7 cellular contexts compared by ENCODE assay signal in genomic region chr16:55752465-55753144, GRCh38.
A peak's percentile ranks its signal among the peaks of the same experiment; 100 is the strongest.
DNase-seq lines count a peak whose midpoint lies in the region; ATAC-seq and TF ChIP-seq lines count a peak whose summit lies in the region.
"Not testable (repeated sequence)": the region's sequence is repeated elsewhere in the genome, so short reads cannot be mapped to it uniquely, and the experiment has no call there.

No MANE protein-coding gene starts in this region.

- ATAC-seq in activated T-helper 17 cell treated with anti-CD3 and anti-CD28 coated beads, Interleukin-2, amount 50 U/mL, for 72 hours (replicated peaks): peak; percentile 34

- peak overlapping the region; percentile 46; the same call in 1 of the 2 replicates for H3K9ac ChIP-seq in KMS-11

- H3K27me3 ChIP-seq in KMS-11 (ENCODE audit: insufficient read depth, low read depth): not testable (repeated sequence)

- peaks cover 21% of the 10 kb centered on the region for H3K4me1 Mint-ChIP-seq in T-helper 2 cell treated with Interferon-gamma antibody and Interleukin-4, amounts not matched to agents 5 μg/mL and 100 μg/mL, for 36 hours (ENCODE audit: low read depth)
- H3K4me1 Mint-ChIP-seq in activated T-helper 17 cell treated with anti-CD3 and anti-CD28 coated beads, Interleukin-2, amount 50 U/mL, for 72 hours: peaks cover 14% of the 10 kb centered on the region

- DNase-seq in DMS153 (lab: John Stamatoyannopoulos, UW) (peak; percentile 40), OCI-M1 (lab: John Stamatoyannopoulos, UW) (peak; percentile 29), dermis blood vessel endothelial cell (peak; percentile 6)
- DNase-seq in T-helper 2 cell treated with Interferon-gamma antibody and Interleukin-4, amounts not matched to agents 5 μg/mL and 100 μg/mL, for 36 hours (ENCODE audit: low spot score): peak; percentile 20

- H3K4me1 ChIP-seq in KMS-11 (ENCODE audit: low read depth, poor library complexity, severe bottlenecking): peaks cover 11% of the 10 kb centered on the region
- not testable (repeated sequence) for H3K4me1 ChIP-seq in mesodermal cell (ENCODE audit: control insufficient read depth, insufficient read depth, low read length, poor library complexity, severe bottlenecking)

- peaks cover 20% of the 10 kb centered on the region for H3K36me3 Mint-ChIP-seq in T-helper 2 cell treated with Interferon-gamma antibody and Interleukin-4, amounts not matched to agents 5 μg/mL and 100 μg/mL, for 36 hours (ENCODE audit: low read depth)
- H3K36me3 Mint-ChIP-seq in activated T-helper 17 cell treated with anti-CD3 and anti-CD28 coated beads, Interleukin-2, amount 50 U/mL, for 72 hours (ENCODE audit: low read depth): not testable (repeated sequence)

- H3K79me2 ChIP-seq in KMS-11 (ENCODE audit: insufficient read depth, low read depth): not testable (repeated sequence)

- WGBS in mesodermal cell (ENCODE audit: insufficient coverage in 2 of 2), 2 experiments: 85 to 92% methylated on average over 3 of the region's 5 CpGs

- H3K36me3 ChIP-seq in KMS-11 (ENCODE audit: insufficient read depth); mesodermal cell (ENCODE audit: control insufficient read depth, insufficient read depth, low read length): not testable (repeated sequence)

- TF ChIP-seq CTCF in KMS-11 (conservative IDR thresholded peaks at IDR 0.05; ENCODE audit: low read depth, low read length): not testable (repeated sequence)

- H3K27me3 Mint-ChIP-seq in T-helper 2 cell treated with Interferon-gamma antibody and Interleukin-4, amounts not matched to agents 5 μg/mL and 100 μg/mL, for 36 hours (ENCODE audit: low read depth); activated T-helper 17 cell treated with anti-CD3 and anti-CD28 coated beads, Interleukin-2, amount 50 U/mL, for 72 hours: not testable (repeated sequence)

- H4K20me1 ChIP-seq in KMS-11 (ENCODE audit: insufficient read depth): not testable (repeated sequence)

- peak overlapping the region; percentile 64; the same call in 1 of the 2 replicates for H2AFZ ChIP-seq in KMS-11 (ENCODE audit: low read depth)

- H3K9me3 Mint-ChIP-seq in T-helper 2 cell treated with Interferon-gamma antibody and Interleukin-4, amounts not matched to agents 5 μg/mL and 100 μg/mL, for 36 hours: peaks cover 42% of the 10 kb centered on the region
- peaks cover 14% of the 10 kb centered on the region for H3K9me3 Mint-ChIP-seq in activated T-helper 17 cell treated with anti-CD3 and anti-CD28 coated beads, Interleukin-2, amount 50 U/mL, for 72 hours

- peak overlapping the region; percentile 88 for H3K27ac ChIP-seq in KMS-11
- peak overlapping the region; percentile 79 for H3K27ac ChIP-seq in mesodermal cell (ENCODE audit: low read depth, low read length, severe bottlenecking)

- peak overlapping the region; percentile 90 for H3K27ac Mint-ChIP-seq in T-helper 2 cell treated with Interferon-gamma antibody and Interleukin-4, amounts not matched to agents 5 μg/mL and 100 μg/mL, for 36 hours
- peak overlapping the region; percentile 82 for H3K27ac Mint-ChIP-seq in activated T-helper 17 cell treated with anti-CD3 and anti-CD28 coated beads, Interleukin-2, amount 50 U/mL, for 72 hours

- H3K4me3 Mint-ChIP-seq in T-helper 2 cell treated with Interferon-gamma antibody and Interleukin-4, amounts not matched to agents 5 μg/mL and 100 μg/mL, for 36 hours: peak overlapping the region; percentile 19
- H3K4me3 Mint-ChIP-seq in activated T-helper 17 cell treated with anti-CD3 and anti-CD28 coated beads, Interleukin-2, amount 50 U/mL, for 72 hours: peak overlapping the region; percentile 50

- H3K4me3 ChIP-seq in KMS-11 (IDR thresholded peaks at IDR 0.05; ENCODE audit: insufficient read depth, low read depth, low read length); mesodermal cell (ENCODE audit: extremely low read depth, insufficient read depth, low read length, poor library complexity, severe bottlenecking): not testable (repeated sequence)

- peaks cover 26% of the 10 kb centered on the region for H3K9me3 ChIP-seq in mesodermal cell (ENCODE audit: control insufficient read depth, low read length)

- not testable (repeated sequence) for H3K4me2 ChIP-seq in KMS-11
